Comparison of ENCODE assay signal across 1 cellular context in the genomic region with DNA sequence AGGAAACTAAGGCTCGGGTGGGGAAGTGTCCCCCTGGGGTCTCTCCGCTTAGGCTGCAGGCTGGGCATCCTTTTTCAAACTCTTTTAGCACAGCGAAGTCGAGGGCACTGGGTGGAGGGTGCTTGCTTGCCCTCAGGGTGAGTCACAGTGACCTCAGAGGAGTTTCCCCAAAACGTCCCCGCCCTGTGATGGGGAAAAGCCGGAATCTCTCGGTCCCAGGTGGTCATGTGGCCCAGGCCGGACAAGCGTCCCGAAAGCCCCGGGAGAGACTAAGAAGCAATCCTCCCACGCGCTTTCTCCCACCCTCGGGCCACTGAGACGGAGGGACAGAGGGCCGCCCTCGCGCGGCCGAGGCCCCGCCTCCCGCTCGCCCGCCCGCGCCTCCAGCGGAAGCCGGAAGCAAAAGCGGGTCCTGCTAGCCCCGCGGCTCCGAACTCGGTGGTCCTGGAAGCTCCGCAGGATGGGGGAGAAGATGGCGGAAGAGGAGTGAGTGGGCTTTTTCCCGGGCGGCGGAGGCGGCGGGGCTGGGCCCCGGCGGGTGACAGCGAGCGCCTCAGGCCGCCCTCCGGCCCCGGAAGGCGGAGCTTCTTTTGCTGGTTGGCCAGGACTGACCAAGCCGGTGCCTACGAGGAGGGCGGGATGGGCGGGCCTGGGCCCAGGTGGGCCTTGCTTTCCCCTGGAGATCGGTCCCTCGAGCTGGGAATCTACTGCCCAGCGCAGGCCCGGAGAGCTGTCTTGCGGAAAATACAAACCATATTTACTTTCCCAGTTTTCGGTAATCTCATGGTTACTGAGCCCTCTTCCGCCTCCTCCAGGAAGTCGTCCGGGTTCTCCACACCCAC.
TF ChIP-seq lines count a peak whose summit lies in the region.

A gene with protein sequence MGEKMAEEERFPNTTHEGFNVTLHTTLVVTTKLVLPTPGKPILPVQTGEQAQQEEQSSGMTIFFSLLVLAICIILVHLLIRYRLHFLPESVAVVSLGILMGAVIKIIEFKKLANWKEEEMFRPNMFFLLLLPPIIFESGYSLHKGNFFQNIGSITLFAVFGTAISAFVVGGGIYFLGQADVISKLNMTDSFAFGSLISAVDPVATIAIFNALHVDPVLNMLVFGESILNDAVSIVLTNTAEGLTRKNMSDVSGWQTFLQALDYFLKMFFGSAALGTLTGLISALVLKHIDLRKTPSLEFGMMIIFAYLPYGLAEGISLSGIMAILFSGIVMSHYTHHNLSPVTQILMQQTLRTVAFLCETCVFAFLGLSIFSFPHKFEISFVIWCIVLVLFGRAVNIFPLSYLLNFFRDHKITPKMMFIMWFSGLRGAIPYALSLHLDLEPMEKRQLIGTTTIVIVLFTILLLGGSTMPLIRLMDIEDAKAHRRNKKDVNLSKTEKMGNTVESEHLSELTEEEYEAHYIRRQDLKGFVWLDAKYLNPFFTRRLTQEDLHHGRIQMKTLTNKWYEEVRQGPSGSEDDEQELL (plus strand): TSS at position 366 of the 842 bp plus-strand sequence. CDS start 95 bp downstream, at position 461.

TF ChIP-seq in HepG2, 621 proteins besides CTCF, POLR2A, EP300 and RAD21 (continued from another document and continues in another):
- TF ChIP-seq, protein P1, sequence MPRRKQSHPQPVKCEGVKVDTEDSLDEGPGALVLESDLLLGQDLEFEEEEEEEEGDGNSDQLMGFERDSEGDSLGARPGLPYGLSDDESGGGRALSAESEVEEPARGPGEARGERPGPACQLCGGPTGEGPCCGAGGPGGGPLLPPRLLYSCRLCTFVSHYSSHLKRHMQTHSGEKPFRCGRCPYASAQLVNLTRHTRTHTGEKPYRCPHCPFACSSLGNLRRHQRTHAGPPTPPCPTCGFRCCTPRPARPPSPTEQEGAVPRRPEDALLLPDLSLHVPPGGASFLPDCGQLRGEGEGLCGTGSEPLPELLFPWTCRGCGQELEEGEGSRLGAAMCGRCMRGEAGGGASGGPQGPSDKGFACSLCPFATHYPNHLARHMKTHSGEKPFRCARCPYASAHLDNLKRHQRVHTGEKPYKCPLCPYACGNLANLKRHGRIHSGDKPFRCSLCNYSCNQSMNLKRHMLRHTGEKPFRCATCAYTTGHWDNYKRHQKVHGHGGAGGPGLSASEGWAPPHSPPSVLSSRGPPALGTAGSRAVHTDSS (CRISPR knock-in tag; conservative IDR thresholded peaks at IDR 0.05), result no peak; the same call in 1 of the 2 replicates
- TF ChIP-seq BRCA1 (CRISPR knock-in tag; IDR thresholded peaks at IDR 0.05) (peak; percentile 95), RAD51 (IDR thresholded peaks at IDR 0.05; ENCODE audit: borderline replicate concordance) (no peak), MTF1 (CRISPR knock-in tag; IDR thresholded peaks at IDR 0.05) (peak; percentile 84; the same call in 1 of the 2 replicates), ZNF34 (CRISPR knock-in tag; IDR thresholded peaks at IDR 0.05; ENCODE audit: borderline replicate concordance) (peak; percentile 99), NFIB (CRISPR knock-in tag; IDR thresholded peaks at IDR 0.05; ENCODE audit: borderline replicate concordance) (no peak), SMARCC2 (IDR thresholded peaks at IDR 0.05) (no peak), MIER3 (CRISPR knock-in tag; IDR thresholded peaks at IDR 0.05; ENCODE audit: borderline replicate concordance) (peak; percentile 90; the same call in 1 of the 2 replicates), JUNB (CRISPR knock-in tag; IDR thresholded peaks at IDR 0.05; ENCODE audit: borderline replicate concordance) (no peak), PAX8 (CRISPR knock-in tag; IDR thresholded peaks at IDR 0.05; ENCODE audit: borderline replicate concordance) (0 out of 2 replicates have a peak, but pooled peaks have one; percentile 67), NR2C2 (CRISPR knock-in tag; IDR thresholded peaks at IDR 0.05; ENCODE audit: borderline replicate concordance) (peak; percentile 72; the same call in 1 of the 2 replicates), KMT2A (CRISPR knock-in tag; IDR thresholded peaks at IDR 0.05) (peak; percentile 50; the same call in 1 of the 2 replicates), ZNF567 (CRISPR knock-in tag; IDR thresholded peaks at IDR 0.05; ENCODE audit: borderline replicate concordance) (0 out of 2 replicates have a peak, but pooled peaks have one; percentile 62), ZNF577 (CRISPR knock-in tag; IDR thresholded peaks at IDR 0.05; ENCODE audit: borderline replicate concordance, low read depth) (peak; percentile 68; the same call in 1 of the 2 replicates), ZKSCAN5 (CRISPR knock-in tag; IDR thresholded peaks at IDR 0.05) (no peak), ELF3 (CRISPR knock-in tag; IDR thresholded peaks at IDR 0.05) (peak; percentile 93), HDAC1 (CRISPR knock-in tag; IDR thresholded peaks at IDR 0.05) (peak; percentile 77), ETV5 (CRISPR knock-in tag; IDR thresholded peaks at IDR 0.05; ENCODE audit: borderline replicate concordance) (peak; percentile 98), ZNF572 (CRISPR knock-in tag; IDR thresholded peaks at IDR 0.05) (peak; percentile 95; the same call in 1 of the 2 replicates), ZNF264 (CRISPR knock-in tag; IDR thresholded peaks at IDR 0.05) (peak; percentile 82; the same call in 1 of the 2 replicates), RFXAP (CRISPR knock-in tag; IDR thresholded peaks at IDR 0.05; ENCODE audit: borderline replicate concordance) (peak; percentile 90; the same call in 1 of the 2 replicates), HMG20A (CRISPR knock-in tag; IDR thresholded peaks at IDR 0.05; ENCODE audit: borderline replicate concordance) (no peak), SIN3A (IDR thresholded peaks at IDR 0.05; ENCODE audit: borderline replicate concordance, low read depth, low read length) (peak; percentile 89; the same call in 1 of the 2 replicates), KAT2B (IDR thresholded peaks at IDR 0.05; ENCODE audit: borderline replicate concordance, low read depth, low read length) (no peak), SP5 (CRISPR knock-in tag; IDR thresholded peaks at IDR 0.05; ENCODE audit: borderline replicate concordance, low read depth) (peak; percentile 66), CAMTA2 (CRISPR knock-in tag; IDR thresholded peaks at IDR 0.05; ENCODE audit: borderline replicate concordance) (peak; percentile 81), FIP1L1 (IDR thresholded peaks at IDR 0.05; ENCODE audit: borderline replicate concordance, insufficient read depth, low read depth, low read length) (peak; percentile 26; the same call in 1 of the 2 replicates), NRL (CRISPR knock-in tag; IDR thresholded peaks at IDR 0.05; ENCODE audit: borderline replicate concordance) (peak; percentile 64), AGO1 (IDR thresholded peaks at IDR 0.05; ENCODE audit: low read depth, low read length, poor library complexity, severe bottlenecking) (peak; percentile 79), SMAD9 (CRISPR knock-in tag; IDR thresholded peaks at IDR 0.05) (no peak), CBX5 (CRISPR knock-in tag; IDR thresholded peaks at IDR 0.05; ENCODE audit: borderline replicate concordance) (peak; percentile 66), ZNF207 (IDR thresholded peaks at IDR 0.05; ENCODE audit: borderline replicate concordance) (no peak), JARID2 (CRISPR knock-in tag; IDR thresholded peaks at IDR 0.05; ENCODE audit: insufficient replicate concordance) (peak; percentile 31), EHMT2 (IDR thresholded peaks at IDR 0.05; ENCODE audit: borderline replicate concordance, low read depth, low read length) (peak; percentile 11; the same call in 1 of the 2 replicates), NCOR1 (IDR thresholded peaks at IDR 0.05; ENCODE audit: borderline replicate concordance, low read length) (peak; percentile 50; the same call in 1 of the 2 replicates), CENPX (CRISPR knock-in tag; IDR thresholded peaks at IDR 0.05) (no peak), IKZF4 (CRISPR knock-in tag; IDR thresholded peaks at IDR 0.05; ENCODE audit: borderline replicate concordance, low read depth, not compliant biosample characterization) (no peak)
- TF ChIP-seq, protein P2, sequence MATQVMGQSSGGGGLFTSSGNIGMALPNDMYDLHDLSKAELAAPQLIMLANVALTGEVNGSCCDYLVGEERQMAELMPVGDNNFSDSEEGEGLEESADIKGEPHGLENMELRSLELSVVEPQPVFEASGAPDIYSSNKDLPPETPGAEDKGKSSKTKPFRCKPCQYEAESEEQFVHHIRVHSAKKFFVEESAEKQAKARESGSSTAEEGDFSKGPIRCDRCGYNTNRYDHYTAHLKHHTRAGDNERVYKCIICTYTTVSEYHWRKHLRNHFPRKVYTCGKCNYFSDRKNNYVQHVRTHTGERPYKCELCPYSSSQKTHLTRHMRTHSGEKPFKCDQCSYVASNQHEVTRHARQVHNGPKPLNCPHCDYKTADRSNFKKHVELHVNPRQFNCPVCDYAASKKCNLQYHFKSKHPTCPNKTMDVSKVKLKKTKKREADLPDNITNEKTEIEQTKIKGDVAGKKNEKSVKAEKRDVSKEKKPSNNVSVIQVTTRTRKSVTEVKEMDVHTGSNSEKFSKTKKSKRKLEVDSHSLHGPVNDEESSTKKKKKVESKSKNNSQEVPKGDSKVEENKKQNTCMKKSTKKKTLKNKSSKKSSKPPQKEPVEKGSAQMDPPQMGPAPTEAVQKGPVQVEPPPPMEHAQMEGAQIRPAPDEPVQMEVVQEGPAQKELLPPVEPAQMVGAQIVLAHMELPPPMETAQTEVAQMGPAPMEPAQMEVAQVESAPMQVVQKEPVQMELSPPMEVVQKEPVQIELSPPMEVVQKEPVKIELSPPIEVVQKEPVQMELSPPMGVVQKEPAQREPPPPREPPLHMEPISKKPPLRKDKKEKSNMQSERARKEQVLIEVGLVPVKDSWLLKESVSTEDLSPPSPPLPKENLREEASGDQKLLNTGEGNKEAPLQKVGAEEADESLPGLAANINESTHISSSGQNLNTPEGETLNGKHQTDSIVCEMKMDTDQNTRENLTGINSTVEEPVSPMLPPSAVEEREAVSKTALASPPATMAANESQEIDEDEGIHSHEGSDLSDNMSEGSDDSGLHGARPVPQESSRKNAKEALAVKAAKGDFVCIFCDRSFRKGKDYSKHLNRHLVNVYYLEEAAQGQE (IDR thresholded peaks at IDR 0.05; ENCODE audit: borderline replicate concordance in 1 of 2, low read depth in 1 of 2, low read length in 2 of 2), result peak in 1 of 2 experiments; percentile 39; a peak in 1 of 4 replicates
- TF ChIP-seq, protein P3, sequence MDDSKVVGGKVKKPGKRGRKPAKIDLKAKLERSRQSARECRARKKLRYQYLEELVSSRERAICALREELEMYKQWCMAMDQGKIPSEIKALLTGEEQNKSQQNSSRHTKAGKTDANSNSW (CRISPR knock-in tag; IDR thresholded peaks at IDR 0.05; ENCODE audit: borderline replicate concordance), result no peak; the same call in 1 of the 2 replicates
- TF ChIP-seq, protein P4, sequence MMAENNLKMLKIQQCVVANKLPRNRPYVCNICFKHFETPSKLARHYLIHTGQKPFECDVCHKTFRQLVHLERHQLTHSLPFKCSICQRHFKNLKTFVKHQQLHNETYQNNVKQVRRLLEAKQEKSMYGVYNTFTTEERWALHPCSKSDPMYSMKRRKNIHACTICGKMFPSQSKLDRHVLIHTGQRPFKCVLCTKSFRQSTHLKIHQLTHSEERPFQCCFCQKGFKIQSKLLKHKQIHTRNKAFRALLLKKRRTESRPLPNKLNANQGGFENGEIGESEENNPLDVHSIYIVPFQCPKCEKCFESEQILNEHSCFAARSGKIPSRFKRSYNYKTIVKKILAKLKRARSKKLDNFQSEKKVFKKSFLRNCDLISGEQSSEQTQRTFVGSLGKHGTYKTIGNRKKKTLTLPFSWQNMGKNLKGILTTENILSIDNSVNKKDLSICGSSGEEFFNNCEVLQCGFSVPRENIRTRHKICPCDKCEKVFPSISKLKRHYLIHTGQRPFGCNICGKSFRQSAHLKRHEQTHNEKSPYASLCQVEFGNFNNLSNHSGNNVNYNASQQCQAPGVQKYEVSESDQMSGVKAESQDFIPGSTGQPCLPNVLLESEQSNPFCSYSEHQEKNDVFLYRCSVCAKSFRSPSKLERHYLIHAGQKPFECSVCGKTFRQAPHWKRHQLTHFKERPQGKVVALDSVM (CRISPR knock-in tag; IDR thresholded peaks at IDR 0.05), result peak; percentile 72
- TF ChIP-seq, protein P5, sequence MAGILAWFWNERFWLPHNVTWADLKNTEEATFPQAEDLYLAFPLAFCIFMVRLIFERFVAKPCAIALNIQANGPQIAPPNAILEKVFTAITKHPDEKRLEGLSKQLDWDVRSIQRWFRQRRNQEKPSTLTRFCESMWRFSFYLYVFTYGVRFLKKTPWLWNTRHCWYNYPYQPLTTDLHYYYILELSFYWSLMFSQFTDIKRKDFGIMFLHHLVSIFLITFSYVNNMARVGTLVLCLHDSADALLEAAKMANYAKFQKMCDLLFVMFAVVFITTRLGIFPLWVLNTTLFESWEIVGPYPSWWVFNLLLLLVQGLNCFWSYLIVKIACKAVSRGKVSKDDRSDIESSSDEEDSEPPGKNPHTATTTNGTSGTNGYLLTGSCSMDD (CRISPR knock-in tag; IDR thresholded peaks at IDR 0.05), result peak; percentile 36; the same call in 1 of the 2 replicates
- TF ChIP-seq, protein P6, sequence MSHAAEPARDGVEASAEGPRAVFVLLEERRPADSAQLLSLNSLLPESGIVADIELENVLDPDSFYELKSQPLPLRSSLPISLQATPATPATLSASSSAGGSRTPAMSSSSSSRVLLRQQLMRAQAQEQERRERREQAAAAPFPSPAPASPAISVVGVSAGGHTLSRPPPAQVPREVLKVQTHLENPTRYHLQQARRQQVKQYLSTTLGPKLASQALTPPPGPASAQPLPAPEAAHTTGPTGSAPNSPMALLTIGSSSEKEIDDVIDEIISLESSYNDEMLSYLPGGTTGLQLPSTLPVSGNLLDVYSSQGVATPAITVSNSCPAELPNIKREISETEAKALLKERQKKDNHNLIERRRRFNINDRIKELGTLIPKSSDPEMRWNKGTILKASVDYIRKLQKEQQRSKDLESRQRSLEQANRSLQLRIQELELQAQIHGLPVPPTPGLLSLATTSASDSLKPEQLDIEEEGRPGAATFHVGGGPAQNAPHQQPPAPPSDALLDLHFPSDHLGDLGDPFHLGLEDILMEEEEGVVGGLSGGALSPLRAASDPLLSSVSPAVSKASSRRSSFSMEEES (CRISPR knock-in tag; IDR thresholded peaks at IDR 0.05), result peak; percentile 67; the same call in 1 of the 2 replicates
- TF ChIP-seq, protein P7, sequence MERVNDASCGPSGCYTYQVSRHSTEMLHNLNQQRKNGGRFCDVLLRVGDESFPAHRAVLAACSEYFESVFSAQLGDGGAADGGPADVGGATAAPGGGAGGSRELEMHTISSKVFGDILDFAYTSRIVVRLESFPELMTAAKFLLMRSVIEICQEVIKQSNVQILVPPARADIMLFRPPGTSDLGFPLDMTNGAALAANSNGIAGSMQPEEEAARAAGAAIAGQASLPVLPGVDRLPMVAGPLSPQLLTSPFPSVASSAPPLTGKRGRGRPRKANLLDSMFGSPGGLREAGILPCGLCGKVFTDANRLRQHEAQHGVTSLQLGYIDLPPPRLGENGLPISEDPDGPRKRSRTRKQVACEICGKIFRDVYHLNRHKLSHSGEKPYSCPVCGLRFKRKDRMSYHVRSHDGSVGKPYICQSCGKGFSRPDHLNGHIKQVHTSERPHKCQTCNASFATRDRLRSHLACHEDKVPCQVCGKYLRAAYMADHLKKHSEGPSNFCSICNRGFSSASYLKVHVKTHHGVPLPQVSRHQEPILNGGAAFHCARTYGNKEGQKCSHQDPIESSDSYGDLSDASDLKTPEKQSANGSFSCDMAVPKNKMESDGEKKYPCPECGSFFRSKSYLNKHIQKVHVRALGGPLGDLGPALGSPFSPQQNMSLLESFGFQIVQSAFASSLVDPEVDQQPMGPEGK (CRISPR knock-in tag; IDR thresholded peaks at IDR 0.05), result peak; percentile 69
- TF ChIP-seq, protein P8, sequence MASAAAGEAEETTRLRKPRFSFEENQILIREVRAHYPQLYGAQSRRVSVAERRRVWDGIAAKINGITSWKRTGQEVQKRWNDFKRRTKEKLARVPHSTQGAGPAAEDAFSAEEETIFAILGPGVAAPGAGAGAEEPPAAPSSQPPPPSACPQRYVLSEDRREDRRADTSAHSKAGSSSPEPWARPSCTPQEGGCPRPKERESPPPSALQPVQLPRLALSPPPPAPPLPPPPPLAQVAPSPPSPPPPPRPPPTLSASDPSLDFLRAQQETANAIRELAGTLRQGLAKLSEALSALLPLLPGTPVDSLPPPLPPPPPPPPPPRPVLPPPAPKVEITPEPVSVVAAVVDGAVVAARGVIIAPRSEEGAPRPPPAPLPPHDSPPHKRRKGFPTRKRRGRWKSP (CRISPR knock-in tag; IDR thresholded peaks at IDR 0.05), result peak; percentile 47; the same call in 1 of the 2 replicates
